1 cellular context compared by ENCODE assay signal in the genomic region with DNA sequence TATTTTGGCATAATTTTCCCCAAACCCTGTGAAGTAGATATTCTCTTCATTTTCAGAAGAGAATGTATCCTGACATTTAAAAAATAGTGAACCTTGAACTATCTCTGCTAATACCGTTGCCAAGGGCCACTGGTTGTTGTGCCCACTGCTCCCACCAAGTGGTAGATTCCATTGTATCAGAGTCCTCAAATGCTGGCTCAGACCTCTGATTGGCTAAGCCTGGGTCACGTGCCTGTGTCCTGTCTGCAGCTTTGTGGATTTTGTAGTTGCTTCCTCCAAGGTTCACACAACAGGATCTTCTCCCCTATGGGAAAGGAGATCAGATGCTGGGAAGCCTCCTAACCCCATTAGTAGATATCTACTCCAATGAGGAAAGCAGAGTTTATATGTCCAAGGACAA.
TF ChIP-seq lines count a peak whose summit lies in the region.

No MANE protein-coding gene starts in this region.

TF ChIP-seq in SK-N-SH, 30 proteins besides CTCF, POLR2A, EP300 and RAD21 (continued from another document):
- TF ChIP-seq ZBTB33 (IDR thresholded peaks at IDR 0.05; ENCODE audit: borderline replicate concordance, low read depth) (no peak), GABPA (IDR thresholded peaks at IDR 0.05; ENCODE audit: low read depth) (no peak), PBX3 (IDR thresholded peaks at IDR 0.05) (no peak)
